1 cellular context compared by ENCODE assay signal in genomic region chr6:64250126-64250525, GRCh38.
TF ChIP-seq lines count a peak whose summit lies in the region.

No MANE protein-coding gene starts in this region.

TF ChIP-seq in SK-N-SH, 30 proteins besides CTCF, POLR2A, EP300 and RAD21 (continued from another document):
- TF ChIP-seq ZBTB33 (IDR thresholded peaks at IDR 0.05; ENCODE audit: borderline replicate concordance, low read depth): no peak
- TF ChIP-seq SMC3 (IDR thresholded peaks at IDR 0.05; ENCODE audit: low read depth, low read length): no peak
- no peak for TF ChIP-seq ELF1 (IDR thresholded peaks at IDR 0.05)
- TF ChIP-seq TEAD4 (IDR thresholded peaks at IDR 0.05; ENCODE audit: borderline replicate concordance, insufficient read depth): no peak
- no peak for TF ChIP-seq PBX3 (IDR thresholded peaks at IDR 0.05)
